ENCODE assay signal across 1 cellular context in the genomic region with DNA sequence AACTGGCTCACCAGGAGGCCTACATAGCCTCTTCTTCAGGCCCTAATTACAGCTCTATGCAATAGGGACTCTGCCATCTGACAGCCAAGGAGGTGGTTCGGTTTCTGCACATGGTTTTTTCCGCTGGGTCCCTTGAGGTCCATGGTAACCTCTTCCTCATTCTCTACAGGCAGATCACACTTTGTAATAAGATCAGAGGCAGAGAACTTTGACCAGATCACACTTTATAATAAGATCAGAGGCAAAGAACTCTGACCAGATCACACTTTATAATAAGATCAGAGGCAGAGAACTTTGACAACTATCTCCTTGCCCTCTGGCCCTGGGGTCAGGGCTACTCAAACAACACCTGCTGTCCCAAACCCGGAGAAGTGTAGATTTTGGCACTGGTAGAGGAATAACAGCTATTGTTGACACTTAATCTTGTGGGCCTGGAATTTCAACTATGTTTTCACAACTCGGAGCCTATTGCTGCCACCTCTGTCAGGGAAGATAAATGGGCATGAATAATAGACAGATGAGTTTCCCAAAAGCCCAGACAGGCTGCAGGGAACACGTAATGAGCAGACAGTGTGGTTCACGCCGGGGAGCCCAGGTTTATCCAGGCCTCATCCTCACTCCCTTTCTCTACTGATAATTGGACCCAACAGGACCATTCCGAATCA.
TF ChIP-seq lines count a peak whose summit lies in the region.

No MANE protein-coding gene starts in this region.

TF ChIP-seq in GM23338, 12 proteins besides CTCF, POLR2A, EP300 and RAD21:
- TF ChIP-seq, protein P1, sequence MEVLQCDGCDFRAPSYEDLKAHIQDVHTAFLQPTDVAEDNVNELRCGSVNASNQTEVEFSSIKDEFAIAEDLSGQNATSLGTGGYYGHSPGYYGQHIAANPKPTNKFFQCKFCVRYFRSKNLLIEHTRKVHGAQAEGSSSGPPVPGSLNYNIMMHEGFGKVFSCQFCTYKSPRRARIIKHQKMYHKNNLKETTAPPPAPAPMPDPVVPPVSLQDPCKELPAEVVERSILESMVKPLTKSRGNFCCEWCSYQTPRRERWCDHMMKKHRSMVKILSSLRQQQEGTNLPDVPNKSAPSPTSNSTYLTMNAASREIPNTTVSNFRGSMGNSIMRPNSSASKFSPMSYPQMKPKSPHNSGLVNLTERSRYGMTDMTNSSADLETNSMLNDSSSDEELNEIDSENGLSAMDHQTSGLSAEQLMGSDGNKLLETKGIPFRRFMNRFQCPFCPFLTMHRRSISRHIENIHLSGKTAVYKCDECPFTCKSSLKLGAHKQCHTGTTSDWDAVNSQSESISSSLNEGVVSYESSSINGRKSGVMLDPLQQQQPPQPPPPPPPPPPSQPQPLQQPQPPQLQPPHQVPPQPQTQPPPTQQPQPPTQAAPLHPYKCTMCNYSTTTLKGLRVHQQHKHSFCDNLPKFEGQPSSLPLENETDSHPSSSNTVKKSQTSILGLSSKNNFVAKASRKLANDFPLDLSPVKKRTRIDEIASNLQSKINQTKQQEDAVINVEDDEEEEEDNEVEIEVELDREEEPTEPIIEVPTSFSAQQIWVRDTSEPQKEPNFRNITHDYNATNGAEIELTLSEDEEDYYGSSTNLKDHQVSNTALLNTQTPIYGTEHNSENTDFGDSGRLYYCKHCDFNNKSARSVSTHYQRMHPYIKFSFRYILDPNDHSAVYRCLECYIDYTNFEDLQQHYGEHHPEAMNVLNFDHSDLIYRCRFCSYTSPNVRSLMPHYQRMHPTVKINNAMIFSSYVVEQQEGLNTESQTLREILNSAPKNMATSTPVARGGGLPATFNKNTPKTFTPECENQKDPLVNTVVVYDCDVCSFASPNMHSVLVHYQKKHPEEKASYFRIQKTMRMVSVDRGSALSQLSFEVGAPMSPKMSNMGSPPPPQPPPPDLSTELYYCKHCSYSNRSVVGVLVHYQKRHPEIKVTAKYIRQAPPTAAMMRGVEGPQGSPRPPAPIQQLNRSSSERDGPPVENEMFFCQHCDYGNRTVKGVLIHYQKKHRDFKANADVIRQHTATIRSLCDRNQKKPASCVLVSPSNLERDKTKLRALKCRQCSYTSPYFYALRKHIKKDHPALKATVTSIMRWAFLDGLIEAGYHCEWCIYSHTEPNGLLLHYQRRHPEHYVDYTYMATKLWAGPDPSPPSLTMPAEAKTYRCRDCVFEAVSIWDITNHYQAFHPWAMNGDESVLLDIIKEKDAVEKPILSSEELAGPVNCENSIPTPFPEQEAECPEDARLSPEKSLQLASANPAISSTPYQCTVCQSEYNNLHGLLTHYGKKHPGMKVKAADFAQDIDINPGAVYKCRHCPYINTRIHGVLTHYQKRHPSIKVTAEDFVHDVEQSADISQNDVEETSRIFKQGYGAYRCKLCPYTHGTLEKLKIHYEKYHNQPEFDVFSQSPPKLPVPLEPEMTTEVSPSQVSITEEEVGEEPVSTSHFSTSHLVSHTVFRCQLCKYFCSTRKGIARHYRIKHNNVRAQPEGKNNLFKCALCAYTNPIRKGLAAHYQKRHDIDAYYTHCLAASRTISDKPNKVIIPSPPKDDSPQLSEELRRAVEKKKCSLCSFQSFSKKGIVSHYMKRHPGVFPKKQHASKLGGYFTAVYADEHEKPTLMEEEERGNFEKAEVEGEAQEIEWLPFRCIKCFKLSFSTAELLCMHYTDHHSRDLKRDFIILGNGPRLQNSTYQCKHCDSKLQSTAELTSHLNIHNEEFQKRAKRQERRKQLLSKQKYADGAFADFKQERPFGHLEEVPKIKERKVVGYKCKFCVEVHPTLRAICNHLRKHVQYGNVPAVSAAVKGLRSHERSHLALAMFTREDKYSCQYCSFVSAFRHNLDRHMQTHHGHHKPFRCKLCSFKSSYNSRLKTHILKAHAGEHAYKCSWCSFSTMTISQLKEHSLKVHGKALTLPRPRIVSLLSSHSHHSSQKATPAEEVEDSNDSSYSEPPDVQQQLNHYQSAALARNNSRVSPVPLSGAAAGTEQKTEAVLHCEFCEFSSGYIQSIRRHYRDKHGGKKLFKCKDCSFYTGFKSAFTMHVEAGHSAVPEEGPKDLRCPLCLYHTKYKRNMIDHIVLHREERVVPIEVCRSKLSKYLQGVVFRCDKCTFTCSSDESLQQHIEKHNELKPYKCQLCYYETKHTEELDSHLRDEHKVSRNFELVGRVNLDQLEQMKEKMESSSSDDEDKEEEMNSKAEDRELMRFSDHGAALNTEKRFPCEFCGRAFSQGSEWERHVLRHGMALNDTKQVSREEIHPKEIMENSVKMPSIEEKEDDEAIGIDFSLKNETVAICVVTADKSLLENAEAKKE (CRISPR knock-in tag; IDR thresholded peaks at IDR 0.05) = no peak
TF ChIP-seq in GM23338: peak in this region for 0.
